8 cellular contexts compared by ENCODE assay signal in genomic region chr6:128518531-128519131, GRCh38. TPM values are rescaled to one million over a fixed set of nuclear protein-coding genes. Genes with fewer than 3 reads are reported as not detected.
DNase-seq lines count a peak whose midpoint lies in the region; ATAC-seq, FAIRE-seq and TF ChIP-seq lines count a peak whose summit lies in the region.

No MANE protein-coding gene starts in this region.

- H3K9me3 Mint-ChIP-seq in activated CD8-positive, alpha-beta memory T cell treated with anti-CD3 and anti-CD28 coated beads, Interleukin-2, amount 10 ng/mL, durations not matched to agents 7 days and 5 days (ENCODE audit: low read depth) = no peaks in the 10 kb centered on the region

- FAIRE-seq in HepG2 (lab: Jason Lieb, UNC) = no peak

- H3K27me3 ChIP-seq in HepG2 (ENCODE audit: control insufficient read depth in 1 of 2, insufficient read depth in 2 of 2, low read length in 2 of 2) (no peaks in the 10 kb centered on the region; a peak in 1 of 5 replicates), thyroid gland (no peaks in the 10 kb centered on the region)

- peaks cover 67% of the 10 kb centered on the region for H3K79me2 ChIP-seq in HepG2 (ENCODE audit: insufficient read depth, low read length)

- no peak for DNase-seq in activated CD8-positive, alpha-beta memory T cell treated with anti-CD3 and anti-CD28 coated beads, Interleukin-2, amount 10 ng/mL, durations not matched to agents 7 days and 5 days
- DNase-seq in activated CD8-positive, alpha-beta memory T cell treated with anti-CD3 and anti-CD28 coated beads, Interleukin-2, amount 50 U/mL, for 4 hours = no peak
- peak; percentile 20 for DNase-seq in astrocyte of the hippocampus (ENCODE audit: low read depth, low spot score)
- no peak for DNase-seq in HepG2 (ENCODE audit: low spot score)
- DNase-seq in thyroid gland = no peak
- DNase-seq in stimulated activated CD4-positive, alpha-beta T cell treated with anti-CD3 and anti-CD28 coated beads, Interleukin-12 subunit alpha, Interleukin-12 subunit beta, amount 100 ng/mL, for 4 hours = no peak
- DNase-seq in DMS53 (lab: John Stamatoyannopoulos, UW) = no peak
- DNase-seq in kidney glomerular epithelial cell (lab: John Stamatoyannopoulos, UW) = no peak

- WGBS in HepG2 (ENCODE audit: low lambda C conversion rate) = 0% methylated on average over 19 of the region's 20 CpGs
- 26 to 30% methylated on average over 20 of the region's 20 CpGs for whole genome bisulfite sequencing in thyroid gland, 2 donors

- peak overlapping the region; percentile 88 for H3K4me2 ChIP-seq in HepG2 (ENCODE audit: low read depth, low read length)

- H3K27ac ChIP-seq in HepG2 (ENCODE audit: extremely low read length, insufficient read depth, low read length) = peak overlapping the region; percentile 93
- no peak overlapping the region for H3K27ac ChIP-seq in thyroid gland

- TF ChIP-seq EP300 in HepG2 (IDR thresholded peaks at IDR 0.05; ENCODE audit: low read depth in 2 of 2, low read length in 2 of 2) (no peak), HepG2 (CRISPR knock-in tag; IDR thresholded peaks at IDR 0.05; ENCODE audit: borderline replicate concordance) (no peak)

- H4K20me1 ChIP-seq in HepG2 (ENCODE audit: insufficient read depth, low read length) = peaks cover 17% of the 10 kb centered on the region

- no peak for ATAC-seq in activated CD8-positive, alpha-beta memory T cell treated with anti-CD3 and anti-CD28 coated beads, Interleukin-2, amount 10 ng/mL, durations not matched to agents 7 days and 5 days
- peak; percentile 10; the same call in 2 of the 3 replicates for ATAC-seq in HepG2

- no peaks in the 10 kb centered on the region for H3K36me3 Mint-ChIP-seq in activated CD8-positive, alpha-beta memory T cell treated with anti-CD3 and anti-CD28 coated beads, Interleukin-2, amount 10 ng/mL, durations not matched to agents 7 days and 5 days

- peaks cover 21% of the 10 kb centered on the region for H3K4me1 Mint-ChIP-seq in activated CD8-positive, alpha-beta memory T cell treated with anti-CD3 and anti-CD28 coated beads, Interleukin-2, amount 10 ng/mL, durations not matched to agents 7 days and 5 days

- CTCF ChIA-PET in activated CD8-positive, alpha-beta memory T cell treated with anti-CD3 and anti-CD28 coated beads, Interleukin-2, amount 10 ng/mL, durations not matched to agents 7 days and 5 days (lab: Charles Lee) = no interaction called here
- CTCF ChIA-PET in HepG2 (lab: Yijun Ruan, JAX; ENCODE audit: low intra/inter-chr PET ratio, low total read pairs) = no interaction called here

- POLR2A ChIA-PET in HepG2 (lab: Yijun Ruan, JAX) = interaction anchor here (1.2 to 6.1 kb wide), 4 partner anchors 12 to 456 kb away, joined by 3 to 134 read pairs (median 21); no protein-coding TSS in a partner anchor

- intact Hi-C loops in HepG2 (cut with micrococcal nuclease; ENCODE audit: unreplicated experiment) (loop anchor here (2.0 to 10.0 kb wide), 3 partner anchors 54 to 514 kb away; no protein-coding TSS in a partner anchor), thyroid gland (cut with DNase I) (no loop called here)

- peaks cover 59% of the 10 kb centered on the region for H3K4me1 ChIP-seq in HepG2 (ENCODE audit: insufficient read depth, low read length)
- H3K4me1 ChIP-seq in thyroid gland = peaks cover 0 to 9% of the 10 kb centered on the region in 2 donors

- H3K36me3 ChIP-seq in HepG2 (replicated peaks in 1 of 2; ENCODE audit: control insufficient read depth in 1 of 2, insufficient read depth in 2 of 2, low read length in 2 of 2) (no peaks in the 10 kb centered on the region; a peak in 1 of 5 replicates), thyroid gland (no peaks in the 10 kb centered on the region)

- in situ Hi-C loops in HepG2 (cut with HindIII; ENCODE audit: extremely low pct_ligation_motif_present, low pct_unique_long_range_greater_than_20kb) = no loop called here

- H3K4me3 ChIP-seq in HepG2 (replicated peaks in 1 of 3; ENCODE audit: insufficient read depth in 1 of 3, low read depth in 2 of 3, low read length in 3 of 3) (peak overlapping the region; percentile 74 to 98 (median 97)), thyroid gland (replicated peaks in 1 of 3) (peak overlapping the region; percentile 74 to 91 (median 78))

- TF ChIP-seq POLR2A in HepG2 (IDR thresholded peaks at IDR 0.05; ENCODE audit: insufficient read depth in 1 of 2, low read depth in 2 of 2, low read length in 2 of 2) (no peak; a peak in 1 of 4 replicates), thyroid gland (IDR thresholded peaks at IDR 0.05) (no peak)

- no peak overlapping the region for H2AFZ ChIP-seq in HepG2 (ENCODE audit: low read length)

- no peak for TF ChIP-seq RAD21 in HepG2 (CRISPR knock-in tag; IDR thresholded peaks at IDR 0.05)

- peak overlapping the region; percentile 95 for H3K9ac ChIP-seq in HepG2 (ENCODE audit: insufficient read depth, low read depth, low read length)

- BruUV-seq in HepG2 (replicated peaks; lab: Mats Ljungman, UMichigan) = TSS peak; percentile 40

- TF ChIP-seq CTCF in HepG2 (CRISPR knock-in tag; IDR thresholded peaks at IDR 0.05) (no peak), thyroid gland (IDR thresholded peaks at IDR 0.05) (no peak)

- peaks cover 82% of the 10 kb centered on the region for H3K27me3 Mint-ChIP-seq in activated CD8-positive, alpha-beta memory T cell treated with anti-CD3 and anti-CD28 coated beads, Interleukin-2, amount 10 ng/mL, durations not matched to agents 7 days and 5 days

- H3K27ac Mint-ChIP-seq in activated CD8-positive, alpha-beta memory T cell treated with anti-CD3 and anti-CD28 coated beads, Interleukin-2, amount 10 ng/mL, durations not matched to agents 7 days and 5 days = no peak overlapping the region

- H3K4me3 Mint-ChIP-seq in activated CD8-positive, alpha-beta memory T cell treated with anti-CD3 and anti-CD28 coated beads, Interleukin-2, amount 10 ng/mL, durations not matched to agents 7 days and 5 days = peak overlapping the region; percentile 86

- no peaks in the 10 kb centered on the region for H3K9me3 ChIP-seq in HepG2 (ENCODE audit: low read length)
- H3K9me3 ChIP-seq in thyroid gland = no peaks in the 10 kb centered on the region

RNA-seq across cellular contexts. Expression of gene PTPRK, which starts 1.8 kb away (rescaled TPM):
- 1 to 10 TPM; 2.6 to 7.8 TPM for total RNA-seq in activated CD8-positive, alpha-beta memory T cell treated with anti-CD3 and anti-CD28 coated beads, Interleukin-2, amount 10 ng/mL, durations not matched to agents 7 days and 5 days
- total RNA-seq in HepG2 (2016; rRNA removed; fragmentation: Illumina TruSeq; extraction: Trizol) = 52.4 and 98.3 TPM in 2 replicates
- 29.7 and 32.9 TPM in 2 replicates for total RNA-seq in HepG2 (2016; cell fraction: cytosol; rRNA removed; fragmentation: Illumina TruSeq; extraction: Trizol; ENCODE audit: low read depth)
- total RNA-seq in HepG2 (2016; cell fraction: insoluble cytoplasmic fraction; rRNA removed; fragmentation: Illumina TruSeq; extraction: Trizol) = 47.0 and 86.4 TPM in 2 replicates
- total RNA-seq in HepG2 (2016; cell fraction: membrane; rRNA removed; fragmentation: Illumina TruSeq; extraction: Trizol) = 36.9 and 39.5 TPM in 2 replicates
- total RNA-seq in HepG2 (2016; cell fraction: nucleus; rRNA removed; fragmentation: Illumina TruSeq; extraction: Trizol) = 243 and 259 TPM in 2 replicates
- 40.0 and 43.6 TPM in 2 replicates for polyA plus RNA-seq in HepG2 (2011; rRNA removed)
- polyA plus RNA-seq in HepG2 (2011; cell fraction: cytosol; rRNA removed) = 26.4 and 36.1 TPM in 2 replicates
- polyA plus RNA-seq in HepG2 (2011; cell fraction: nucleus; rRNA removed) = 57.3 and 62.4 TPM in 2 replicates
- polyA plus RNA-seq in HepG2 (2012) = 74.2 and 81.5 TPM in 2 replicates
- polyA plus RNA-seq in HepG2 (2016; cell fraction: cytosol; fragmentation: Illumina TruSeq; extraction: Trizol; ENCODE audit: low read depth) = 14.1 and 16.7 TPM in 2 replicates
- polyA plus RNA-seq in HepG2 (2016; cell fraction: insoluble cytoplasmic fraction; fragmentation: Illumina TruSeq; extraction: Trizol; ENCODE audit: low read depth) = 36.4 and 38.2 TPM in 2 replicates
- polyA plus RNA-seq in HepG2 (2016; cell fraction: membrane; fragmentation: Illumina TruSeq; extraction: Trizol; ENCODE audit: low read depth) = 17.6 and 19.0 TPM in 2 replicates
- polyA plus RNA-seq in HepG2 (2016; cell fraction: nucleus; fragmentation: Illumina TruSeq; extraction: Trizol; ENCODE audit: insufficient read depth, low read depth) = 68.4 and 81.3 TPM in 2 replicates
- 19.5 and 154 TPM in 2 replicates for polyA minus RNA-seq in HepG2 (2011; rRNA and poly(A)+ RNA removed; ENCODE audit: low replicate concordance)
- polyA minus RNA-seq in HepG2 (2011; cell fraction: cytosol; rRNA and poly(A)+ RNA removed) = 69.6 and 97.5 TPM in 2 replicates
- polyA minus RNA-seq in HepG2 (2011; cell fraction: nucleus; rRNA and poly(A)+ RNA removed) = 726 and 816 TPM in 2 replicates
- total RNA-seq in thyroid gland = 10 to 100 TPM; 34.6 to 56.5 (median 47.0) TPM
